Comparison of ENCODE assay signal across 9 cellular contexts in genomic region chr3:48505146-48505545, GRCh38. TPM values are rescaled to one million over a fixed set of nuclear protein-coding genes. Genes with fewer than 3 reads are reported as not detected.
DNase-seq lines count a peak whose midpoint lies in the region; ATAC-seq and TF ChIP-seq lines count a peak whose summit lies in the region.
"Had no signal": no experiment of that assay in that cellular context is flagged by ENCODE, and none has a peak within 500 bp of the region (broad histone marks: within the 10 kb centered on the region; RNA-seq: fewer than 3 reads in every experiment).

No MANE protein-coding gene starts in this region.

- H4K20me1 ChIP-seq in BLaER1 = no peaks in the 10 kb centered on the region

- peak overlapping the region; percentile 98 for H3K4me2 ChIP-seq in BLaER1
- H3K4me2 ChIP-seq in parathyroid adenoma (ENCODE audit: low read length) = no peak overlapping the region

- H3K27ac ChIP-seq in BLaER1 (no peak overlapping the region), HUES64 (ENCODE audit: low read depth, low read length) (no peak overlapping the region), coronary artery (peak overlapping the region; percentile 78 to 97), parathyroid adenoma (peak overlapping the region; percentile 88)

- no peaks in the 10 kb centered on the region for H3K79me2 ChIP-seq in parathyroid adenoma

- WGBS in HUES64 = 91% methylated on average over 1 of the region's 2 CpGs

- DNase-seq in coronary artery (ENCODE audit: low spot score) (no peak), retina (no peak), activated gamma-delta T cell treated with Interleukin-2 at 50 U/mL for 16 hours (no peak), DMS114 treated with DMSO at 0.1 percent for 48 hours (lab: John Stamatoyannopoulos, UW; ENCODE audit: unreplicated experiment) (no peak)
- DNase-seq: DND-41 had no signal

- no peak overlapping the region for H3K4me3 ChIP-seq in BLaER1
- H3K4me3 ChIP-seq in HUES64 (ENCODE audit: low read length) = peak overlapping the region; percentile 69; the same call in 1 of the 2 replicates
- H3K4me3 ChIP-seq in coronary artery = peak overlapping the region; percentile 83
- H3K4me3 ChIP-seq in parathyroid adenoma (ENCODE audit: low read depth, low read length) = no peak overlapping the region

- no peak overlapping the region for H3K9ac ChIP-seq in BLaER1
- H3K9ac ChIP-seq in HUES64 (ENCODE audit: low read depth, low read length) = no peak overlapping the region
- H3K9ac ChIP-seq in parathyroid adenoma = no peak overlapping the region

- H3K4me1 ChIP-seq in BLaER1 (peaks cover 71% of the 10 kb centered on the region), HUES64 (ENCODE audit: insufficient read depth, low read length) (peaks cover 27% of the 10 kb centered on the region), parathyroid adenoma (peaks cover 12% of the 10 kb centered on the region)

- H3K27me3 ChIP-seq in BLaER1 (no peaks in the 10 kb centered on the region), HUES64 (ENCODE audit: insufficient read depth, low read length) (no peaks in the 10 kb centered on the region), parathyroid adenoma (ENCODE audit: control insufficient read depth, insufficient read depth, low read length) (no peaks in the 10 kb centered on the region)

- H3K36me3 ChIP-seq in BLaER1 = peaks cover 12% of the 10 kb centered on the region
- peaks cover 7% of the 10 kb centered on the region; the same call in 1 of the 2 replicates for H3K36me3 ChIP-seq in HUES64 (ENCODE audit: insufficient read depth, low read length)
- H3K36me3 ChIP-seq in parathyroid adenoma (ENCODE audit: control insufficient read depth, insufficient read depth, low read length) = no peaks in the 10 kb centered on the region

- H2AFZ ChIP-seq in parathyroid adenoma = no peak overlapping the region

- H3K9me3 ChIP-seq in BLaER1 (no peaks in the 10 kb centered on the region), HUES64 (ENCODE audit: insufficient read depth, low read depth, low read length) (no peaks in the 10 kb centered on the region), parathyroid adenoma (ENCODE audit: control insufficient read depth, low read length) (no peaks in the 10 kb centered on the region)

- ATAC-seq in HG02610 (IDR thresholded peaks at IDR 0.05; ENCODE audit: unreplicated experiment) = no peak

- no peak for TF ChIP-seq CTCF in coronary artery (IDR thresholded peaks at IDR 0.05)
- TF ChIP-seq CTCF in parathyroid adenoma (IDR thresholded peaks at IDR 0.05) = no peak

RNA-seq across cellular contexts. Expression of gene SHISA5, which starts 1.2 kb away (rescaled TPM):
- 106 TPM for polyA plus RNA-seq in HUES64 (2013, experiment 1 of 2)
- polyA plus RNA-seq in HUES64 (2013, experiment 2 of 2) = 125 TPM

RNA-seq across cellular contexts. Expression of gene PFKFB4, which starts 51.5 kb away (rescaled TPM):
- polyA plus RNA-seq in HUES64 (2013, experiment 1 of 2) = 11.2 TPM
- 17.4 TPM for polyA plus RNA-seq in HUES64 (2013, experiment 2 of 2)

RNA-seq across cellular contexts. Expression of gene UCN2, which starts 58.4 kb away (rescaled TPM):
- 0.25 TPM for polyA plus RNA-seq in HUES64 (2013, experiment 1 of 2)
- 0.19 TPM for polyA plus RNA-seq in HUES64 (2013, experiment 2 of 2)

RNA-seq across cellular contexts. Expression of gene ATRIP, which starts 58.6 kb away (rescaled TPM):
- 13.5 TPM for polyA plus RNA-seq in HUES64 (2013, experiment 1 of 2)
- polyA plus RNA-seq in HUES64 (2013, experiment 2 of 2) = 18.0 TPM

Comparison
In these comparisons a context has a peak if more than half of its experiments do, and no peak if none do; other contexts are left out.
1. H3K27ac ChIP-seq: peak in coronary artery (2 of 2) and parathyroid adenoma (single experiment); none in BLaER1 (single experiment) and HUES64 (single experiment).
2. H3K4me3 ChIP-seq: peak in HUES64 (single experiment) and coronary artery (single experiment); none in BLaER1 (single experiment) and parathyroid adenoma (single experiment).